19 cellular contexts compared by ENCODE assay signal in genomic region chr3:156612906-156613305, GRCh38. TPM values are rescaled to one million over a fixed set of nuclear protein-coding genes. Genes with fewer than 3 reads are reported as not detected.
DNase-seq lines count a peak whose midpoint lies in the region; ATAC-seq, FAIRE-seq and TF ChIP-seq lines count a peak whose summit lies in the region.
"Had no signal": no experiment of that assay in that cellular context is flagged by ENCODE, and none has a peak within 500 bp of the region (broad histone marks: within the 10 kb centered on the region; RNA-seq: fewer than 3 reads in every experiment).

No MANE protein-coding gene starts in this region.

- POLR2A ChIA-PET in HepG2 (lab: Yijun Ruan, JAX) = no interaction called here

- H3K4me3 ChIP-seq in HepG2 (replicated peaks in 1 of 3; ENCODE audit: insufficient read depth in 1 of 3, low read depth in 2 of 3, low read length in 3 of 3) (no peak overlapping the region), right lobe of liver (no peak overlapping the region), astrocyte (ENCODE audit: insufficient read depth, low read depth, low read length) (no peak overlapping the region), upper lobe of right lung (no peak overlapping the region), stomach (no peak overlapping the region)
- H3K4me3 ChIP-seq: GM23338 had no signal

- no peaks in the 10 kb centered on the region for H4K20me1 ChIP-seq in HepG2 (ENCODE audit: insufficient read depth, low read length)
- H4K20me1 ChIP-seq in astrocyte (ENCODE audit: insufficient read depth, low read length) = no peaks in the 10 kb centered on the region

- ATAC-seq in HepG2 = no peak
- no peak for ATAC-seq in right lobe of liver
- no peak for ATAC-seq in upper lobe of right lung
- ATAC-seq: GM23338, HCT116 had no signal

- H3K4me1 ChIP-seq in HepG2 (ENCODE audit: insufficient read depth, low read length) (peaks cover 10% of the 10 kb centered on the region), right lobe of liver (no peaks in the 10 kb centered on the region), astrocyte (ENCODE audit: insufficient read depth, low read length) (peaks cover 19% of the 10 kb centered on the region), upper lobe of right lung (no peaks in the 10 kb centered on the region), stomach (no peaks in the 10 kb centered on the region)

- in situ Hi-C loops in HepG2 (cut with HindIII; ENCODE audit: extremely low pct_ligation_motif_present, low pct_unique_long_range_greater_than_20kb) = no loop called here

- intact Hi-C loops in HepG2 (cut with micrococcal nuclease; ENCODE audit: unreplicated experiment) (no loop called here), right lobe of liver (cut with DNase I) (no loop called here), upper lobe of right lung (cut with DNase I) (no loop called here), stomach (cut with DNase I; ENCODE audit: low total_unique reads) (no loop called here)

- no peak for TF ChIP-seq EP300 in HepG2 (IDR thresholded peaks at IDR 0.05; ENCODE audit: low read depth in 2 of 2, low read length in 2 of 2)
- no peak for TF ChIP-seq EP300 in HepG2 (CRISPR knock-in tag; IDR thresholded peaks at IDR 0.05; ENCODE audit: borderline replicate concordance)
- no peak for TF ChIP-seq EP300 in stomach (IDR thresholded peaks at IDR 0.05)

- TF ChIP-seq POLR2A in HepG2 (IDR thresholded peaks at IDR 0.05; ENCODE audit: insufficient read depth in 1 of 2, low read depth in 2 of 2, low read length in 2 of 2) (no peak), right lobe of liver (IDR thresholded peaks at IDR 0.05) (no peak), stomach (IDR thresholded peaks at IDR 0.05) (no peak)

- no peak overlapping the region for H3K4me3 Mint-ChIP-seq in astrocyte (ENCODE audit: unreplicated experiment)
- H3K4me3 Mint-ChIP-seq: CD4-positive, alpha-beta memory T cell; GM23338; H9 had no signal

- CTCF ChIA-PET in HepG2 (lab: Yijun Ruan, JAX; ENCODE audit: low intra/inter-chr PET ratio, low total read pairs) = no interaction called here

- no peak for TF ChIP-seq RAD21 in HepG2 (CRISPR knock-in tag; IDR thresholded peaks at IDR 0.05)

- peaks cover 32% of the 10 kb centered on the region for H3K4me1 Mint-ChIP-seq in astrocyte (ENCODE audit: low read depth, unreplicated experiment)

- no peak for FAIRE-seq in HepG2 (lab: Jason Lieb, UNC)
- FAIRE-seq in astrocyte (lab: Jason Lieb, UNC) = peak; percentile 43
- FAIRE-seq: A204.1, GM12891, GM18507 had no signal

- no peak overlapping the region for H3K27ac Mint-ChIP-seq in astrocyte (ENCODE audit: unreplicated experiment)
- H3K27ac Mint-ChIP-seq: CD4-positive, alpha-beta memory T cell; GM23338 had no signal

- DNase-seq in HepG2 (ENCODE audit: low spot score) (no peak), right lobe of liver (no peak), astrocyte (ENCODE audit: low read depth) (no peak), upper lobe of right lung (no peak), dermis blood vessel endothelial cell (no peak), stomach (no peak)
- DNase-seq: C1 segment of cervical spinal cord; Calu3; CD4-positive, alpha-beta memory T cell; COR-L47; DMS79 treated with DMSO at 0.1 percent for 48 hours; GF-D8; H9 had no signal

- BruUV-seq in HepG2 (replicated peaks; lab: Mats Ljungman, UMichigan) = no TSS peak

- no peak overlapping the region for H3K4me2 ChIP-seq in HepG2 (ENCODE audit: low read depth, low read length)
- H3K4me2 ChIP-seq in astrocyte (ENCODE audit: low read length) = no peak overlapping the region
- H3K4me2 ChIP-seq: GM23338 had no signal

- H3K36me3 ChIP-seq in HepG2 (replicated peaks in 1 of 2; ENCODE audit: control insufficient read depth in 1 of 2, insufficient read depth in 2 of 2, low read length in 2 of 2) (no peaks in the 10 kb centered on the region), right lobe of liver (no peaks in the 10 kb centered on the region), astrocyte (ENCODE audit: insufficient read depth, low read length) (no peaks in the 10 kb centered on the region), upper lobe of right lung (no peaks in the 10 kb centered on the region), stomach (no peaks in the 10 kb centered on the region)

- TF ChIP-seq CTCF in HepG2 (CRISPR knock-in tag; IDR thresholded peaks at IDR 0.05) (no peak), right lobe of liver (IDR thresholded peaks at IDR 0.05) (no peak), astrocyte (IDR thresholded peaks at IDR 0.05; ENCODE audit: insufficient read depth, low read depth, low read length) (no peak), upper lobe of right lung (IDR thresholded peaks at IDR 0.05) (no peak), stomach (IDR thresholded peaks at IDR 0.05) (no peak)

- H2AFZ ChIP-seq in HepG2 (ENCODE audit: low read length) = no peak overlapping the region
- H2AFZ ChIP-seq in astrocyte (ENCODE audit: low read depth, low read length) = no peak overlapping the region
- H2AFZ ChIP-seq: GM23338 had no signal

- H3K27me3 ChIP-seq in HepG2 (ENCODE audit: control insufficient read depth in 1 of 2, insufficient read depth in 2 of 2, low read length in 2 of 2) = 0 out of 5 replicates have a peak, but pooled peaks cover 0 to 7% of the 10 kb centered on the region in 2 experiments
- H3K27me3 ChIP-seq in right lobe of liver = no peaks in the 10 kb centered on the region
- H3K27me3 ChIP-seq in astrocyte (ENCODE audit: insufficient read depth, low read length) = no peaks in the 10 kb centered on the region
- no peaks in the 10 kb centered on the region for H3K27me3 ChIP-seq in upper lobe of right lung
- no peaks in the 10 kb centered on the region for H3K27me3 ChIP-seq in stomach

- no peaks in the 10 kb centered on the region for H3K9me3 ChIP-seq in HepG2 (ENCODE audit: low read length)
- H3K9me3 ChIP-seq in right lobe of liver = no peaks in the 10 kb centered on the region
- H3K9me3 ChIP-seq in astrocyte (ENCODE audit: insufficient read depth, low read depth, low read length) = no peaks in the 10 kb centered on the region
- no peaks in the 10 kb centered on the region for H3K9me3 ChIP-seq in upper lobe of right lung
- H3K9me3 ChIP-seq in stomach = no peaks in the 10 kb centered on the region

- no peaks in the 10 kb centered on the region for H3K36me3 Mint-ChIP-seq in astrocyte (ENCODE audit: low read depth, unreplicated experiment)
- H3K36me3 Mint-ChIP-seq: CD4-positive, alpha-beta memory T cell had no signal

- H3K27ac ChIP-seq in HepG2 (ENCODE audit: extremely low read length, insufficient read depth, low read length) = no peak overlapping the region
- H3K27ac ChIP-seq in right lobe of liver = no peak overlapping the region
- H3K27ac ChIP-seq in astrocyte (ENCODE audit: low read depth, low read length) = no peak overlapping the region
- H3K27ac ChIP-seq in upper lobe of right lung = peak overlapping the region; percentile 24
- no peak overlapping the region for H3K27ac ChIP-seq in stomach
- H3K27ac ChIP-seq: 22Rv1 had no signal

- H3K27me3 Mint-ChIP-seq in astrocyte (ENCODE audit: low read depth, unreplicated experiment) = no peaks in the 10 kb centered on the region

- H3K79me2 ChIP-seq in HepG2 (ENCODE audit: insufficient read depth, low read length) (no peaks in the 10 kb centered on the region), astrocyte (ENCODE audit: insufficient read depth, low read length) (no peaks in the 10 kb centered on the region)

- H3K9ac ChIP-seq in HepG2 (ENCODE audit: insufficient read depth, low read depth, low read length) (no peak overlapping the region), astrocyte (ENCODE audit: low read length) (no peak overlapping the region)

- no peaks in the 10 kb centered on the region for H3K9me3 Mint-ChIP-seq in astrocyte (ENCODE audit: unreplicated experiment)
- H3K9me3 Mint-ChIP-seq: CD4-positive, alpha-beta memory T cell; GM23338; H9 had no signal

TF ChIP-seq in HepG2, 621 proteins besides CTCF, POLR2A, EP300 and RAD21 (continues in another document):
- TF ChIP-seq MAFF (IDR thresholded peaks at IDR 0.05; ENCODE audit: low read depth, low read length) (peak; percentile 92), GLMP (CRISPR knock-in tag; IDR thresholded peaks at IDR 0.05; ENCODE audit: borderline replicate concordance) (no peak)

RNA-seq across cellular contexts. Expression of gene SSR3, which starts 58.0 kb away (rescaled TPM):
- 268 and 325 TPM in 2 replicates for total RNA-seq in HepG2 (2016; rRNA removed; fragmentation: Illumina TruSeq; extraction: Trizol)
- 126 and 142 TPM in 2 replicates for total RNA-seq in HepG2 (2016; cell fraction: cytosol; rRNA removed; fragmentation: Illumina TruSeq; extraction: Trizol; ENCODE audit: low read depth)
- 268 and 325 TPM in 2 replicates for total RNA-seq in HepG2 (2016; cell fraction: insoluble cytoplasmic fraction; rRNA removed; fragmentation: Illumina TruSeq; extraction: Trizol)
- total RNA-seq in HepG2 (2016; cell fraction: membrane; rRNA removed; fragmentation: Illumina TruSeq; extraction: Trizol) = 216 and 243 TPM in 2 replicates
- 248 and 272 TPM in 2 replicates for total RNA-seq in HepG2 (2016; cell fraction: nucleus; rRNA removed; fragmentation: Illumina TruSeq; extraction: Trizol)
- 202 and 229 TPM in 2 replicates for polyA plus RNA-seq in HepG2 (2011; rRNA removed)
- 132 and 137 TPM in 2 replicates for polyA plus RNA-seq in HepG2 (2011; cell fraction: cytosol; rRNA removed)
- polyA plus RNA-seq in HepG2 (2011; cell fraction: nucleus; rRNA removed) = 32.0 and 34.3 TPM in 2 replicates
- polyA plus RNA-seq in HepG2 (2012) = 207 and 230 TPM in 2 replicates
- 127 and 140 TPM in 2 replicates for polyA plus RNA-seq in HepG2 (2016; cell fraction: cytosol; fragmentation: Illumina TruSeq; extraction: Trizol; ENCODE audit: low read depth)
- 171 and 180 TPM in 2 replicates for polyA plus RNA-seq in HepG2 (2016; cell fraction: insoluble cytoplasmic fraction; fragmentation: Illumina TruSeq; extraction: Trizol; ENCODE audit: low read depth)
- 172 and 176 TPM in 2 replicates for polyA plus RNA-seq in HepG2 (2016; cell fraction: membrane; fragmentation: Illumina TruSeq; extraction: Trizol; ENCODE audit: low read depth)
- 261 and 267 TPM in 2 replicates for polyA plus RNA-seq in HepG2 (2016; cell fraction: nucleus; fragmentation: Illumina TruSeq; extraction: Trizol; ENCODE audit: insufficient read depth, low read depth)
- polyA minus RNA-seq in HepG2 (2011; rRNA and poly(A)+ RNA removed; ENCODE audit: low replicate concordance) = 489 and 620 TPM in 2 replicates
- 126 and 129 TPM in 2 replicates for polyA minus RNA-seq in HepG2 (2011; cell fraction: cytosol; rRNA and poly(A)+ RNA removed)
- 155 and 165 TPM in 2 replicates for polyA minus RNA-seq in HepG2 (2011; cell fraction: nucleus; rRNA and poly(A)+ RNA removed)
- 100 to 1,000 TPM in 5 of 6 experiments, 10 to 100 TPM in 1; 73.6 to 168 (median 118) TPM for total RNA-seq in right lobe of liver
- 534 and 562 TPM in 2 replicates for total RNA-seq in astrocyte
- 178 TPM for total RNA-seq in upper lobe of right lung
- 290 and 364 TPM in 2 replicates for total RNA-seq in dermis blood vessel endothelial cell
- 100 to 1,000 TPM in 1 of 5 donors, 10 to 100 TPM in 4; 30.4 to 190 (median 77.1) TPM for total RNA-seq in stomach
- 10 to 100 TPM; 70.1 to 82.5 (median 76.6) TPM for polyA plus RNA-seq in stomach
